ENCODE assay signal across 22 cellular contexts in the genomic region with DNA sequence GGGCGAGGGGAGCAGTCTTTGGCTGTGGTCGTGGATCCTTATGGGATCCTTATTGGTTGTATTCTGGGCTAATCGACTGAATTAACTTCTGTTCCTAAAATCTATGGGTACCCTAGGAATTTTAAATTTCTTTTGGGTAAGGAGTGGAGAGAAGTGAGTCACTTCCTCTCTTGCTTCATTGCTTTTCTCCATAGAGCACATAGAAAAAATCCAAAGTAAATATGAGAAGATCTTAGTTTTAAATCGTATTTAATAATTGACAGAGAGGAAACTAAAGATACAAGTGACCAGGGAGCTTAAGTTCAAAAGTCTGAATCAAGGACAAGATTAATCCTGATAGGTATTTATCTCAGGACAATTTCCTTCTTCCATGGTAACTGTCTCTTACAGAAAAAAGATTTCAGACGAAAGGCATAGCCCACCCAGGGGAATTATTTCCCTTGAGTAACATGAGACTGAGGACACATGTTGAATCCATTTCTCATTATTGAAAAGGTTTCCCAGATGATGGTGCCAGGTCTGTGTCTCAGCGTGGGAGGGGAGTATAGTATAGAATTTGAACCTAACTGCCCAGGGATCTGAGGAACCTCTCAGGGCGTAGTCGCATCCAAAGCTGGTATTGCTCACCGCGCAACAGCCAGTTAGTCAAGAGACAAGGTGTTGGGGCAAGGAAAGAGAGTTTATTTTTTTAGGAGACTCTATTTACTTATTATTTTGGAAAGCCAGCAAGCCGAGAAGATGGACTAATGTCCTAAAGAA. TPM values are rescaled to one million over a fixed set of nuclear protein-coding genes. Genes with fewer than 3 reads are reported as not detected.
DNase-seq lines count a peak whose midpoint lies in the region; ATAC-seq and TF ChIP-seq lines count a peak whose summit lies in the region.
"Had no signal": no experiment of that assay in that cellular context is flagged by ENCODE, and none has a peak within 500 bp of the region (broad histone marks: within the 10 kb centered on the region; RNA-seq: fewer than 3 reads in every experiment).

No MANE protein-coding gene starts in this region.

- peak overlapping the region; percentile 44 for H2AFZ ChIP-seq in HCT116 (ENCODE audit: low read depth, low read length, poor library complexity, severe bottlenecking)
- H2AFZ ChIP-seq: GM23338 had no signal

- 86 to 92% (median 87%) methylated on average over 11 of the region's 11 CpGs for WGBS in spleen, 5 donors

- H3K79me2 ChIP-seq in HCT116 (ENCODE audit: insufficient read depth, low read length) = no peaks in the 10 kb centered on the region

- no peak overlapping the region for H3K27ac ChIP-seq in HCT116 (ENCODE audit: low read depth, low read length)
- H3K27ac ChIP-seq in spleen = peak overlapping the region in 1 of 8 donors; percentile 36
- H3K27ac ChIP-seq: thyroid gland had no signal

- H3K27me3 Mint-ChIP-seq in immature natural killer cell (ENCODE audit: low read depth in 3 of 3) = peaks cover 0 to 2% (median 0%) of the 10 kb centered on the region in 3 donors
- H3K27me3 Mint-ChIP-seq: central memory CD8-positive, alpha-beta T cell had no signal

- H3K9me2 ChIP-seq in HCT116 (ENCODE audit: insufficient read depth) = no peaks in the 10 kb centered on the region

- peak; percentile 14 for DNase-seq in CD1c-positive myeloid dendritic cell (ENCODE audit: extremely low spot score)
- DNase-seq in HCT116 (ENCODE audit: low read depth, low spot score) = no peak
- DNase-seq in adipocyte (ENCODE audit: low read depth) = peak; percentile 28
- DNase-seq in immature natural killer cell = no peak
- DNase-seq in NCI-H510A (lab: John Stamatoyannopoulos, UW) = no peak
- DNase-seq in stimulated activated CD4-positive, alpha-beta T cell treated with anti-CD3 and anti-CD28 coated beads, Interleukin-1b, Interleukin-23, amount 100 ng/mL, for 48 hours = no peak
- no peak for DNase-seq in spleen
- DNase-seq: activated CD4-positive, alpha-beta T cell treated with anti-CD3 and anti-CD28 coated beads for 48 hours; activated naive CD8-positive, alpha-beta T cell treated with anti-CD3 and anti-CD28 coated beads, Interleukin-2, amount 10 ng/mL, durations not matched to agents 7 days and 5 days; activated T-cell treated with anti-CD3 and anti-CD28 coated beads, Interleukin-2, amount 50 U/mL, for 1 hour; BE2C; DMS79; NCI-H1092 treated with DMSO at 0.1 percent for 48 hours; NCI-H2227 treated with DMSO at 0.1 percent for 48 hours; nephron progenitor cell; retina; Right ventricle myocardium superior; T-helper 9 cell; thyroid gland had no signal

- RAD21 ChIA-PET in HCT116 (lab: Charles Lee; ENCODE audit: low non-redundant PET in 1 of 2, low total read pairs in 2 of 2, uncharacterized antibody in 2 of 2, unreplicated experiment in 2 of 2) = no interaction called here

- H3K36me3 ChIP-seq in HCT116 (ENCODE audit: control insufficient read depth in 1 of 2, insufficient read depth in 2 of 2, low read length in 2 of 2) = no peaks in the 10 kb centered on the region
- no peaks in the 10 kb centered on the region for H3K36me3 ChIP-seq in adipocyte (ENCODE audit: control insufficient read depth, insufficient read depth, low read length, severe bottlenecking)
- no peaks in the 10 kb centered on the region for H3K36me3 ChIP-seq in spleen
- H3K36me3 ChIP-seq: BE2C, thyroid gland had no signal

- H3K27ac Mint-ChIP-seq in immature natural killer cell = peak overlapping the region; percentile 75 to 91 (median 90)
- H3K27ac Mint-ChIP-seq: GM23338, nephron progenitor cell had no signal

- H4K20me1 ChIP-seq in HCT116 (ENCODE audit: insufficient read depth) = no peaks in the 10 kb centered on the region

- no peak overlapping the region for H3K9ac ChIP-seq in HCT116 (ENCODE audit: low read length)
- no peak overlapping the region for H3K9ac ChIP-seq in adipocyte (ENCODE audit: low read length)

- H3K9me3 Mint-ChIP-seq in immature natural killer cell = no peaks in the 10 kb centered on the region
- H3K9me3 Mint-ChIP-seq: central memory CD8-positive, alpha-beta T cell had no signal

- no peaks in the 10 kb centered on the region for H3K36me3 Mint-ChIP-seq in immature natural killer cell

- H3K27me3 ChIP-seq in HCT116 (ENCODE audit: insufficient read depth, low read length) (no peaks in the 10 kb centered on the region), adipocyte (replicated peaks; ENCODE audit: control insufficient read depth, insufficient read depth, low read length) (no peaks in the 10 kb centered on the region), spleen (replicated peaks in 1 of 7) (no peaks in the 10 kb centered on the region)
- H3K27me3 ChIP-seq: BE2C, thyroid gland had no signal

- TF ChIP-seq POLR2A in HCT116 (IDR thresholded peaks at IDR 0.05; ENCODE audit: borderline replicate concordance, extremely low read depth, insufficient read depth, insufficient read length) (no peak), spleen (IDR thresholded peaks at IDR 0.05) (no peak)

- CTCF ChIA-PET in HCT116 (lab: Charles Lee) = no interaction called here

- intact Hi-C loops in HCT116 (cut with micrococcal nuclease) = no loop called here
- intact Hi-C loops in spleen (cut with DNase I; ENCODE audit: low total_unique reads) = no loop called here

- H3K4me2 ChIP-seq in HCT116 (ENCODE audit: low read length) = no peak overlapping the region
- H3K4me2 ChIP-seq: GM23338 had no signal

- POLR2A ChIA-PET in HCT116 (lab: Charles Lee) = no interaction called here

- BruUV-seq in HCT116 (replicated peaks; lab: Mats Ljungman, UMichigan) = no TSS peak

- no peaks in the 10 kb centered on the region for H3K9me3 ChIP-seq in HCT116 (ENCODE audit: control insufficient read depth in 1 of 2, insufficient read depth in 1 of 2, low read depth in 1 of 2, low read length in 2 of 2)
- H3K9me3 ChIP-seq in adipocyte (ENCODE audit: control insufficient read depth, low read length) = no peaks in the 10 kb centered on the region
- peaks cover 0 to 12% (median 6%) of the 10 kb centered on the region in 8 donors for H3K9me3 ChIP-seq in spleen
- H3K9me3 ChIP-seq: BE2C, thyroid gland had no signal

- peak overlapping the region; percentile 75 to 89 (median 82) for H3K4me3 Mint-ChIP-seq in immature natural killer cell
- H3K4me3 Mint-ChIP-seq: activated naive CD8-positive, alpha-beta T cell treated with anti-CD3 and anti-CD28 coated beads, Interleukin-2, amount 10 ng/mL, durations not matched to agents 7 days and 5 days; central memory CD8-positive, alpha-beta T cell; GM23338; nephron progenitor cell had no signal

- H3K4me3 ChIP-seq in HCT116 (replicated peaks in 1 of 2; ENCODE audit: low read depth in 1 of 2, low read length in 2 of 2) (no peak overlapping the region), adipocyte (ENCODE audit: low read length) (no peak overlapping the region), spleen (no peak overlapping the region)
- H3K4me3 ChIP-seq: GM23338, thyroid gland had no signal

- no peak for TF ChIP-seq RAD21 in HCT116 (IDR thresholded peaks at IDR 0.05; ENCODE audit: low read depth)

- H3K4me1 ChIP-seq in HCT116 (ENCODE audit: control insufficient read depth in 1 of 2, insufficient read depth in 2 of 2, low read length in 2 of 2) (no peaks in the 10 kb centered on the region), adipocyte (ENCODE audit: control insufficient read depth, insufficient read depth, low read length) (peaks cover 9% of the 10 kb centered on the region), spleen (peaks cover 0 to 29% (median 2%) of the 10 kb centered on the region in 6 donors)
- H3K4me1 ChIP-seq: BE2C, thyroid gland had no signal

- TF ChIP-seq CTCF in HCT116 (IDR thresholded peaks at IDR 0.05 in 2 of 3, conservative IDR thresholded peaks at IDR 0.05 in 1 of 3; ENCODE audit: borderline replicate concordance in 1 of 3, insufficient read depth in 1 of 3, low read depth in 2 of 3, low read length in 2 of 3) = no peak
- no peak for TF ChIP-seq CTCF in spleen (IDR thresholded peaks at IDR 0.05 in 8 of 11, conservative IDR thresholded peaks at IDR 0.05 in 3 of 11)

- peaks cover 32 to 48% of the 10 kb centered on the region in 2 donors for H3K4me1 Mint-ChIP-seq in immature natural killer cell
- H3K4me1 Mint-ChIP-seq: nephron progenitor cell had no signal

- ATAC-seq in HCT116 (no peak), GM18909 (IDR thresholded peaks at IDR 0.05; ENCODE audit: poor library complexity, unreplicated experiment) (no peak)
- ATAC-seq: GM23338 had no signal

TF ChIP-seq in HCT116, 20 proteins besides CTCF, POLR2A, EP300 and RAD21 (continues in another document):
- TF ChIP-seq, protein P1, sequence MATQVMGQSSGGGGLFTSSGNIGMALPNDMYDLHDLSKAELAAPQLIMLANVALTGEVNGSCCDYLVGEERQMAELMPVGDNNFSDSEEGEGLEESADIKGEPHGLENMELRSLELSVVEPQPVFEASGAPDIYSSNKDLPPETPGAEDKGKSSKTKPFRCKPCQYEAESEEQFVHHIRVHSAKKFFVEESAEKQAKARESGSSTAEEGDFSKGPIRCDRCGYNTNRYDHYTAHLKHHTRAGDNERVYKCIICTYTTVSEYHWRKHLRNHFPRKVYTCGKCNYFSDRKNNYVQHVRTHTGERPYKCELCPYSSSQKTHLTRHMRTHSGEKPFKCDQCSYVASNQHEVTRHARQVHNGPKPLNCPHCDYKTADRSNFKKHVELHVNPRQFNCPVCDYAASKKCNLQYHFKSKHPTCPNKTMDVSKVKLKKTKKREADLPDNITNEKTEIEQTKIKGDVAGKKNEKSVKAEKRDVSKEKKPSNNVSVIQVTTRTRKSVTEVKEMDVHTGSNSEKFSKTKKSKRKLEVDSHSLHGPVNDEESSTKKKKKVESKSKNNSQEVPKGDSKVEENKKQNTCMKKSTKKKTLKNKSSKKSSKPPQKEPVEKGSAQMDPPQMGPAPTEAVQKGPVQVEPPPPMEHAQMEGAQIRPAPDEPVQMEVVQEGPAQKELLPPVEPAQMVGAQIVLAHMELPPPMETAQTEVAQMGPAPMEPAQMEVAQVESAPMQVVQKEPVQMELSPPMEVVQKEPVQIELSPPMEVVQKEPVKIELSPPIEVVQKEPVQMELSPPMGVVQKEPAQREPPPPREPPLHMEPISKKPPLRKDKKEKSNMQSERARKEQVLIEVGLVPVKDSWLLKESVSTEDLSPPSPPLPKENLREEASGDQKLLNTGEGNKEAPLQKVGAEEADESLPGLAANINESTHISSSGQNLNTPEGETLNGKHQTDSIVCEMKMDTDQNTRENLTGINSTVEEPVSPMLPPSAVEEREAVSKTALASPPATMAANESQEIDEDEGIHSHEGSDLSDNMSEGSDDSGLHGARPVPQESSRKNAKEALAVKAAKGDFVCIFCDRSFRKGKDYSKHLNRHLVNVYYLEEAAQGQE (IDR thresholded peaks at IDR 0.05; ENCODE audit: low read depth) = no peak
- TF ChIP-seq SP1 (IDR thresholded peaks at IDR 0.05; ENCODE audit: low read depth) (no peak), TCF7L2 (IDR thresholded peaks at IDR 0.05; ENCODE audit: borderline replicate concordance, extremely low read depth, insufficient read depth, insufficient read length) (no peak), JUND (IDR thresholded peaks at IDR 0.05) (no peak), SIN3A (IDR thresholded peaks at IDR 0.05; ENCODE audit: low read depth) (no peak), CBX3 (IDR thresholded peaks at IDR 0.05; ENCODE audit: low read depth) (no peak)

RNA-seq across cellular contexts. Expression of gene FASLG, which starts 28.7 kb away (rescaled TPM):
- total RNA-seq in HCT116 (2021; ENCODE audit: unreplicated experiment) (not detected), spleen (1 to 10 TPM; 1.4 to 7.1 (median 3.9) TPM)
- polyA plus RNA-seq in HCT116 (2012) = not detected in 2 replicates
- polyA plus RNA-seq in immature natural killer cell (10 to 100 TPM; 20.7 to 60.6 (median 40.2) TPM), spleen (1 to 10 TPM in 1 of 3 donors, under 1 TPM in 2; 0.44 to 1.0 (median 0.50) TPM)
- total RNA-seq: GM23338, Right ventricle myocardium superior had no signal
- polyA plus RNA-seq: GM23338 had no signal

Comparison
In these comparisons a context has a peak if more than half of its experiments do, and no peak if none do; other contexts are left out.
1. DNase-seq: peak in CD1c-positive myeloid dendritic cell (single experiment) and adipocyte (single experiment); none in HCT116 (single experiment), immature natural killer cell (0 of 3), NCI-H510A (single experiment), stimulated activated CD4-positive, alpha-beta T cell treated with anti-CD3 and anti-CD28 coated beads, Interleukin-1b, Interleukin-23, amount 100 ng/mL, for 48 hours (single experiment) and spleen (single experiment).